ENCODE assay signal across 8 cellular contexts in genomic region chr13:110676511-110677204, GRCh38. TPM values are rescaled to one million over a fixed set of nuclear protein-coding genes. Genes with fewer than 3 reads are reported as not detected.
DNase-seq lines count a peak whose midpoint lies in the region; ATAC-seq and TF ChIP-seq lines count a peak whose summit lies in the region.

No MANE protein-coding gene starts in this region.

- peak; percentile 58 for ATAC-seq in HG03039 (IDR thresholded peaks at IDR 0.05; ENCODE audit: unreplicated experiment)
- ATAC-seq in activated CD8-positive, alpha-beta T cell treated with anti-CD3 and anti-CD28 coated beads, Interleukin-2, amount 10 ng/mL, durations not matched to agents 7 days and 5 days: peak; percentile 30
- peak; percentile 81 for ATAC-seq in stimulated activated naive CD8-positive, alpha-beta T cell treated with anti-CD3 and anti-CD28 coated beads, Interleukin-15, amount 100 ng/mL, for 72 hours

- no peaks in the 10 kb centered on the region for H3K9me3 Mint-ChIP-seq in activated CD8-positive, alpha-beta T cell treated with anti-CD3 and anti-CD28 coated beads, Interleukin-2, amount 10 ng/mL, durations not matched to agents 7 days and 5 days (ENCODE audit: insufficient read depth)
- peaks cover 0 to 8% of the 10 kb centered on the region in 2 donors for H3K9me3 Mint-ChIP-seq in stimulated activated naive CD8-positive, alpha-beta T cell treated with anti-CD3 and anti-CD28 coated beads, Interleukin-15, amount 100 ng/mL, for 72 hours

- no peaks in the 10 kb centered on the region for H3K27me3 ChIP-seq in tibial artery
- H3K27me3 ChIP-seq in brain microvascular endothelial cell (replicated peaks): no peaks in the 10 kb centered on the region

- CTCF ChIA-PET in activated CD8-positive, alpha-beta T cell treated with anti-CD3 and anti-CD28 coated beads, Interleukin-2, amount 10 ng/mL, durations not matched to agents 7 days and 5 days (lab: Charles Lee): interaction anchor here (0.8 kb wide), 1 partner anchor 392 kb away, joined by 4 read pairs; no protein-coding TSS in a partner anchor

- H3K27ac ChIP-seq in tibial artery: no peak overlapping the region
- no peak overlapping the region for H3K27ac ChIP-seq in brain microvascular endothelial cell

- in situ Hi-C loops in brain microvascular endothelial cell (cut with HindIII; ENCODE audit: low pct_ligation_motif_present, low sequenced_read_pairs): no loop called here

- TF ChIP-seq CTCF in tibial artery (IDR thresholded peaks at IDR 0.05) (no peak), brain microvascular endothelial cell (IDR thresholded peaks at IDR 0.05; ENCODE audit: low read depth, low read length, missing control alignments) (no peak)

- DNase-seq in stimulated activated CD4-positive, alpha-beta T cell treated with anti-CD3 and anti-CD28 coated beads, Interleukin-4, amount 100 ng/mL, for 48 hours (ENCODE audit: low read depth in 2 of 2): peak; percentile 19 to 26
- no peak for DNase-seq in stimulated activated CD4-positive, alpha-beta T cell treated with anti-CD3 and anti-CD28 coated beads, Interleukin-12 subunit alpha, Interleukin-12 subunit beta, amount 100 ng/mL, for 4 hours
- no peak for DNase-seq in activated CD8-positive, alpha-beta T cell treated with anti-CD3 and anti-CD28 coated beads, Interleukin-2, amount 10 ng/mL, durations not matched to agents 7 days and 5 days
- peak in 1 of 2 donors; percentile 46 for DNase-seq in stimulated activated naive CD8-positive, alpha-beta T cell treated with anti-CD3 and anti-CD28 coated beads, Interleukin-15, amount 100 ng/mL, for 72 hours
- DNase-seq in SKM-1 (lab: John Stamatoyannopoulos, UW; ENCODE audit: unreplicated experiment): no peak
- DNase-seq in tibial artery: no peak
- DNase-seq in brain microvascular endothelial cell: no peak

- no peaks in the 10 kb centered on the region for H3K27me3 Mint-ChIP-seq in activated CD8-positive, alpha-beta T cell treated with anti-CD3 and anti-CD28 coated beads, Interleukin-2, amount 10 ng/mL, durations not matched to agents 7 days and 5 days (ENCODE audit: low read depth)
- H3K27me3 Mint-ChIP-seq in stimulated activated naive CD8-positive, alpha-beta T cell treated with anti-CD3 and anti-CD28 coated beads, Interleukin-15, amount 100 ng/mL, for 72 hours: no peaks in the 10 kb centered on the region

- no peaks in the 10 kb centered on the region for H3K4me1 Mint-ChIP-seq in activated CD8-positive, alpha-beta T cell treated with anti-CD3 and anti-CD28 coated beads, Interleukin-2, amount 10 ng/mL, durations not matched to agents 7 days and 5 days (ENCODE audit: low read depth)
- H3K4me1 Mint-ChIP-seq in stimulated activated naive CD8-positive, alpha-beta T cell treated with anti-CD3 and anti-CD28 coated beads, Interleukin-15, amount 100 ng/mL, for 72 hours: peaks cover 49% of the 10 kb centered on the region

- H3K4me3 ChIP-seq in tibial artery (no peak overlapping the region), brain microvascular endothelial cell (ENCODE audit: low read depth, low read length) (no peak overlapping the region)

- no peaks in the 10 kb centered on the region for H3K9me3 ChIP-seq in tibial artery

- H3K36me3 Mint-ChIP-seq in activated CD8-positive, alpha-beta T cell treated with anti-CD3 and anti-CD28 coated beads, Interleukin-2, amount 10 ng/mL, durations not matched to agents 7 days and 5 days (ENCODE audit: low read depth): peaks cover 79% of the 10 kb centered on the region

- intact Hi-C loops in tibial artery (cut with DNase I; ENCODE audit: low total_unique reads): no loop called here

- peaks cover 31 to 52% (median 41%) of the 10 kb centered on the region in 3 donors for H3K36me3 ChIP-seq in tibial artery
- peaks cover 19% of the 10 kb centered on the region for H3K36me3 ChIP-seq in brain microvascular endothelial cell (replicated peaks)

- H3K4me1 ChIP-seq in tibial artery: no peaks in the 10 kb centered on the region

- POLR2A ChIA-PET in activated CD8-positive, alpha-beta T cell treated with anti-CD3 and anti-CD28 coated beads, Interleukin-2, amount 10 ng/mL, durations not matched to agents 7 days and 5 days (lab: Charles Lee): no interaction called here

- H3K27ac Mint-ChIP-seq in activated CD8-positive, alpha-beta T cell treated with anti-CD3 and anti-CD28 coated beads, Interleukin-2, amount 10 ng/mL, durations not matched to agents 7 days and 5 days: peak overlapping the region; percentile 20
- peak overlapping the region; percentile 74 to 87 for H3K27ac Mint-ChIP-seq in stimulated activated naive CD8-positive, alpha-beta T cell treated with anti-CD3 and anti-CD28 coated beads, Interleukin-15, amount 100 ng/mL, for 72 hours

- no peak overlapping the region for H3K4me3 Mint-ChIP-seq in activated CD8-positive, alpha-beta T cell treated with anti-CD3 and anti-CD28 coated beads, Interleukin-2, amount 10 ng/mL, durations not matched to agents 7 days and 5 days
- H3K4me3 Mint-ChIP-seq in stimulated activated naive CD8-positive, alpha-beta T cell treated with anti-CD3 and anti-CD28 coated beads, Interleukin-15, amount 100 ng/mL, for 72 hours: peak overlapping the region in 1 of 2 donors; percentile 4

RNA-seq across cellular contexts. Expression of gene CARS2, which starts 29.3 kb away (rescaled TPM):
- total RNA-seq in activated CD8-positive, alpha-beta T cell treated with anti-CD3 and anti-CD28 coated beads, Interleukin-2, amount 10 ng/mL, durations not matched to agents 7 days and 5 days: 10 to 100 TPM; 73.1 to 79.9 TPM

RNA-seq across cellular contexts. Expression of gene ING1, which starts 36.8 kb away (rescaled TPM):
- total RNA-seq in activated CD8-positive, alpha-beta T cell treated with anti-CD3 and anti-CD28 coated beads, Interleukin-2, amount 10 ng/mL, durations not matched to agents 7 days and 5 days: 10 to 100 TPM; 19.8 to 21.4 TPM

Comparison
In these comparisons a context has a peak if more than half of its experiments do, and no peak if none do; other contexts are left out.
1. DNase-seq: peak in stimulated activated CD4-positive, alpha-beta T cell treated with anti-CD3 and anti-CD28 coated beads, Interleukin-4, amount 100 ng/mL, for 48 hours (2 of 2); none in stimulated activated CD4-positive, alpha-beta T cell treated with anti-CD3 and anti-CD28 coated beads, Interleukin-12 subunit alpha, Interleukin-12 subunit beta, amount 100 ng/mL, for 4 hours (single experiment), activated CD8-positive, alpha-beta T cell treated with anti-CD3 and anti-CD28 coated beads, Interleukin-2, amount 10 ng/mL, durations not matched to agents 7 days and 5 days (single experiment), SKM-1 (single experiment), tibial artery (0 of 2) and brain microvascular endothelial cell (single experiment).
2. ATAC-seq: peak in every context shown above with its lines; median percentile 81 in stimulated activated naive CD8-positive, alpha-beta T cell treated with anti-CD3 and anti-CD28 coated beads, Interleukin-15, amount 100 ng/mL, for 72 hours; 58 in HG03039; 30 in activated CD8-positive, alpha-beta T cell treated with anti-CD3 and anti-CD28 coated beads, Interleukin-2, amount 10 ng/mL, durations not matched to agents 7 days and 5 days.